1 cellular context compared by ENCODE assay signal in the genomic region with DNA sequence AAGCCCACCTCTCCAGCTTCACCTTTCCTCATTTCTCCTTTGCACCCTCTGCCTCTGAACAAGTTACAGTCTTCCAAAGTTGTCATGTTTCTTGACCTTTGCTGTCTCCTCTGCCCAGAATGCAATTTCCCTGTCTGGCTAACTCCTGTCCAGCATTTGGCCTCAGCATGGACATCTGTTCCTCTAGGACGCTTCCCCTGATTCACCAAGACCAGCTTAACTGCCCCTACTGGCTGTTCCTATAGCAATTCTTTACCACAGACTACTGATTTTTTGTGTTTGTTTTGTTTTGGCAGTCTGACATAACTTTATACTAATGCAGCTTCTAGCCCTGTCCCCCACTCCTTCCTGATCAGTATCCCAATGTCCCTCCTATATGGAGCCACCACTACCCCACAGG.
TF ChIP-seq lines count a peak whose summit lies in the region.

No MANE protein-coding gene starts in this region.

TF ChIP-seq in endothelial cell of umbilical vein, 7 proteins besides CTCF, POLR2A, EP300 and RAD21:
- TF ChIP-seq GATA2 (IDR thresholded peaks at IDR 0.05; ENCODE audit: insufficient read depth, insufficient read length, low read depth, low read length) (no peak), MYC (IDR thresholded peaks at IDR 0.05; ENCODE audit: low read depth, low read length) (no peak), EZH2 (IDR thresholded peaks at IDR 0.05; ENCODE audit: borderline replicate concordance, low read depth, low read length, severe bottlenecking) (no peak), POLR2AphosphoS5 (IDR thresholded peaks at IDR 0.05; ENCODE audit: insufficient read depth, low read depth, low read length) (no peak), JUN (IDR thresholded peaks at IDR 0.05; ENCODE audit: borderline replicate concordance, insufficient read depth, insufficient read length, low read depth) (no peak), FOS (IDR thresholded peaks at IDR 0.05; ENCODE audit: borderline replicate concordance, insufficient read depth, low read length) (no peak)
- TF ChIP-seq, protein P1, sequence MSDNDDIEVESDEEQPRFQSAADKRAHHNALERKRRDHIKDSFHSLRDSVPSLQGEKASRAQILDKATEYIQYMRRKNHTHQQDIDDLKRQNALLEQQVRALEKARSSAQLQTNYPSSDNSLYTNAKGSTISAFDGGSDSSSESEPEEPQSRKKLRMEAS (IDR thresholded peaks at IDR 0.05; ENCODE audit: insufficient read depth, insufficient read length): no peak
